ENCODE assay signal across 1 cellular context in the genomic region with DNA sequence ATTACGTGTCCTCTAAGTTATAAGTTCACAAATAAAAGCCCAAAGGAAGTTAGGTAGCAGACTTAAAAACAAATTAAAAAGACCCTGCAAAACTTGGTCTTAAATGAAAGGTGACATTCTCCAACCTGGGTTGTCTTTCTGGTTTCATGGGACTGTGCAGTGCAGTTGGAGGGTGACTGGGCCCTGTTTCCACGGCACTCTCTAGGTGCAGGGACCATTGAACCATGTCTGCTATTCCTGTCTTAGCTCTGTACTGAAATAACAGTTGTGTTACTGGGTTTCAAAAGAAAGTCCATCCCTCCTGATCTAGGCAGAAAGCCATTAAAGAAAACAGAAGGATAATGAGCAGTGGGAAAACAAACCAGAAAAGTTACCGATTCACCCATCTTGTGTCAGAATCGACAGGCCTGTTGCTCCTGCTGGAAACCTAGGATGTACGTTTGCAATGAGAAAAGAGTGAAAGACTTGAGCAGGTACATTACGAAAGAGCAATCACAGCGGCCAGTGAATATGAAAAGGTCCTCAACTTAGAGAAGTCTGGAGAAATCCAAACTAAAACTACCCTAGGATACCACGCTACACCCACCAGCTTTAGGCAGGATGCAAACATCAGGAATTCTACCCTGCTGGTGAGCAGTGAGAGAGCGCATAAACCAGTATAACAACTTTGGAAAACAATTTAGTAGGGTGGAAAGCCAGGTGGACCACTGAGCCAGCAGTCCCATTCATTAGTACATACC.
TF ChIP-seq lines count a peak whose summit lies in the region.

No MANE protein-coding gene starts in this region.

TF ChIP-seq in GM12878, 131 proteins besides CTCF, POLR2A, EP300 and RAD21:
- TF ChIP-seq STAT3 (IDR thresholded peaks at IDR 0.05; ENCODE audit: low read depth, low read length) (no peak), MEF2A (IDR thresholded peaks at IDR 0.05; ENCODE audit: insufficient read depth, low read depth, low read length) (0 out of 2 replicates have a peak, but pooled peaks have one; percentile 35)
